In genomic region chr10:55058800-55059199, GRCh38 we compare ENCODE assay signal across 15 cellular contexts.
DNase-seq lines count a peak whose midpoint lies in the region; TF ChIP-seq lines count a peak whose summit lies in the region.
"Had no signal": no experiment of that assay in that cellular context is flagged by ENCODE, and none has a peak within 500 bp of the region (broad histone marks: within the 10 kb centered on the region; RNA-seq: fewer than 3 reads in every experiment).

No MANE protein-coding gene starts in this region.

- no peak overlapping the region for H3K27ac ChIP-seq in coronary artery
- H3K27ac ChIP-seq: A549, BLaER1, GM23248 had no signal

- no peak for TF ChIP-seq CTCF in coronary artery (IDR thresholded peaks at IDR 0.05)

- no peak overlapping the region for H3K4me3 ChIP-seq in coronary artery
- H3K4me3 ChIP-seq: A549, BLaER1, GM23248 had no signal

- DNase-seq in NCI-H69 (lab: John Stamatoyannopoulos, UW) (peak; percentile 44), astrocyte of the hippocampus (ENCODE audit: low read depth, low spot score) (peak; percentile 34), kidney glomerular epithelial cell (lab: John Stamatoyannopoulos, UW) (peak; percentile 4), dermis blood vessel endothelial cell (no peak), coronary artery (ENCODE audit: low spot score) (no peak), NCI-H1417 treated with DMSO at 0.1 percent for 48 hours (lab: John Stamatoyannopoulos, UW) (no peak)
- DNase-seq: CD8-positive, alpha-beta memory T cell; DMS153; DMS79 treated with DMSO at 0.1 percent for 48 hours; EL; GM23248; H7; IMR-90 had no signal

Comparison
In these comparisons a context has a peak if more than half of its experiments do, and no peak if none do; other contexts are left out.
1. DNase-seq: peak in NCI-H69 (single experiment), astrocyte of the hippocampus (single experiment) and kidney glomerular epithelial cell (single experiment); none in dermis blood vessel endothelial cell (single experiment), coronary artery (single experiment) and NCI-H1417 treated with DMSO at 0.1 percent for 48 hours (single experiment).